ENCODE assay signal across 35 cellular contexts in genomic region chr11:134235399-134235798, GRCh38. TPM values are rescaled to one million over a fixed set of nuclear protein-coding genes. Genes with fewer than 3 reads are reported as not detected.
"Had no signal": no experiment of that assay in that cellular context is flagged by ENCODE, and none has a peak within 500 bp of the region (broad histone marks: within the 10 kb centered on the region; RNA-seq: fewer than 3 reads in every experiment).

No MANE protein-coding gene starts in this region.

- H3K27me3 Mint-ChIP-seq: activated CD4-positive, alpha-beta memory T cell treated with anti-CD3 and anti-CD28 coated beads, Interleukin-2, amount 10 ng/mL, durations not matched to agents 7 days and 5 days; activated CD8-positive, alpha-beta memory T cell treated with anti-CD3 and anti-CD28 coated beads, Interleukin-2, amount 10 ng/mL, durations not matched to agents 7 days and 5 days; activated naive CD4-positive, alpha-beta T cell treated with anti-CD3 and anti-CD28 coated beads, Interleukin-2, amount 50 U/mL, for 24 hours; activated naive CD8-positive, alpha-beta T cell treated with anti-CD3 and anti-CD28 coated beads, Interleukin-2, amount 10 ng/mL, durations not matched to agents 7 days and 5 days; activated T-cell treated with anti-CD3 and anti-CD28 coated beads, Interleukin-2, amount 50 U/mL, for 24 hours had no signal

- H3K4me3 Mint-ChIP-seq: activated CD4-positive, alpha-beta memory T cell treated with anti-CD3 and anti-CD28 coated beads, Interleukin-2, amount 10 ng/mL, durations not matched to agents 7 days and 5 days; activated CD8-positive, alpha-beta memory T cell treated with anti-CD3 and anti-CD28 coated beads, Interleukin-2, amount 10 ng/mL, durations not matched to agents 7 days and 5 days; activated naive CD4-positive, alpha-beta T cell treated with anti-CD3 and anti-CD28 coated beads, Interleukin-2, amount 50 U/mL, for 24 hours; activated naive CD8-positive, alpha-beta T cell treated with anti-CD3 and anti-CD28 coated beads, Interleukin-2, amount 10 ng/mL, durations not matched to agents 7 days and 5 days; activated T-cell treated with anti-CD3 and anti-CD28 coated beads, Interleukin-2, amount 50 U/mL, for 24 hours had no signal

- DNase-seq: activated CD4-positive, alpha-beta memory T cell treated with anti-CD3 and anti-CD28 coated beads, Interleukin-2, amount 10 ng/mL, durations not matched to agents 7 days and 5 days; activated CD4-positive, alpha-beta T cell treated with anti-CD3 and anti-CD28 coated beads for 1 hour; activated CD4-positive, alpha-beta T cell treated with anti-CD3 and anti-CD28 coated beads for 48 hours; activated CD4-positive, CD25-positive, alpha-beta regulatory T cell; activated CD8-positive, alpha-beta memory T cell treated with anti-CD3 and anti-CD28 coated beads for 24 hours; activated CD8-positive, alpha-beta memory T cell treated with anti-CD3 and anti-CD28 coated beads, Interleukin-2, amount 10 ng/mL, durations not matched to agents 7 days and 5 days; activated gamma-delta T cell; activated naive CD4-positive, alpha-beta T cell treated with Interleukin-2 at 50 U/mL for 16 hours; activated naive CD8-positive, alpha-beta T cell treated with anti-CD3 and anti-CD28 coated beads, Interleukin-2, amount 10 ng/mL, durations not matched to agents 7 days and 5 days; activated T-cell treated with anti-CD3 and anti-CD28 coated beads, Interleukin-2, amount 50 U/mL, for 24 hours; Kasumi-1; KG1; MG63; NCI-H1048; NCI-H1105 treated with DMSO at 0.1 percent for 48 hours; NCI-H1436; NCI-H1694; NCI-H1930; NCI-H2081 treated with DMSO at 0.1 percent for 48 hours; NCI-H226; NCI-H446 treated with DMSO at 0.1 percent for 48 hours; NCI-H524; NCI-H69; PC-3; Peyer's patch; SHP77; SJCRH30; T1000; WERI-Rb-1 had no signal

- H3K27ac Mint-ChIP-seq: activated CD4-positive, alpha-beta memory T cell treated with anti-CD3 and anti-CD28 coated beads, Interleukin-2, amount 10 ng/mL, durations not matched to agents 7 days and 5 days; activated CD8-positive, alpha-beta memory T cell treated with anti-CD3 and anti-CD28 coated beads, Interleukin-2, amount 10 ng/mL, durations not matched to agents 7 days and 5 days; activated naive CD4-positive, alpha-beta T cell treated with anti-CD3 and anti-CD28 coated beads, Interleukin-2, amount 50 U/mL, for 24 hours; activated naive CD8-positive, alpha-beta T cell treated with anti-CD3 and anti-CD28 coated beads, Interleukin-2, amount 10 ng/mL, durations not matched to agents 7 days and 5 days; activated T-helper 2 cell treated with anti-CD3 and anti-CD28 coated beads, Interferon-gamma antibody, Interleukin-2, Interleukin-4, amounts not matched to agents 10 μg/mL and 5 μg/mL and 100 μg/mL, durations not matched to agents 14 hours and 24 hours and 36 hours had no signal

- H3K27ac ChIP-seq: body of pancreas, breast epithelium, Peyer's patch, RWPE1, SJCRH30, SK-N-MC, WERI-Rb-1 had no signal

- ATAC-seq: activated CD8-positive, alpha-beta memory T cell treated with anti-CD3 and anti-CD28 coated beads, Interleukin-2, amount 10 ng/mL, durations not matched to agents 7 days and 5 days; body of pancreas; PC-3 had no signal

- H3K4me1 ChIP-seq: breast epithelium, Peyer's patch had no signal

- H3K9me3 Mint-ChIP-seq: activated CD4-positive, alpha-beta memory T cell treated with anti-CD3 and anti-CD28 coated beads, Interleukin-2, amount 10 ng/mL, durations not matched to agents 7 days and 5 days; activated naive CD4-positive, alpha-beta T cell treated with anti-CD3 and anti-CD28 coated beads, Interleukin-2, amount 50 U/mL, for 24 hours; activated naive CD8-positive, alpha-beta T cell treated with anti-CD3 and anti-CD28 coated beads, Interleukin-2, amount 10 ng/mL, durations not matched to agents 7 days and 5 days; activated T-cell treated with anti-CD3 and anti-CD28 coated beads, Interleukin-2, amount 50 U/mL, for 24 hours; activated T-helper 2 cell treated with anti-CD3 and anti-CD28 coated beads, Interferon-gamma antibody, Interleukin-2, Interleukin-4, amounts not matched to agents 10 μg/mL and 5 μg/mL and 100 μg/mL, durations not matched to agents 14 hours and 24 hours and 36 hours had no signal

- H3K36me3 ChIP-seq: breast epithelium, SJCRH30 had no signal

- H3K9me3 ChIP-seq: body of pancreas, breast epithelium, MG63, Peyer's patch, SJCRH30 had no signal

- H3K4me3 ChIP-seq: body of pancreas, breast epithelium, MG63, Peyer's patch, SJCRH30, SK-N-MC had no signal

- H3K27me3 ChIP-seq: body of pancreas, breast epithelium, MG63, Peyer's patch, SJCRH30 had no signal

RNA-seq across cellular contexts. Expression of gene GLB1L3, which starts 40.8 kb away (rescaled TPM):
- total RNA-seq: PC-3, Peyer's patch, SJCRH30 had no signal
